ENCODE assay signal across 8 cellular contexts in genomic region chr6:158531970-158532369, GRCh38.
"Had no signal": no experiment of that assay in that cellular context is flagged by ENCODE, and none has a peak within 500 bp of the region (broad histone marks: within the 10 kb centered on the region; RNA-seq: fewer than 3 reads in every experiment).

No MANE protein-coding gene starts in this region.

- DNase-seq: GM23248, GOT3, H7, KG1 had no signal

- H3K27ac ChIP-seq: GM23248, HL-60 had no signal

- H3K36me3 ChIP-seq: HAP-1 had no signal

- H3K9me3 ChIP-seq: HAP-1 had no signal

- ATAC-seq: HCT116, K562 had no signal

- H3K4me3 ChIP-seq: GM23248, HAP-1, K562 had no signal
